In the genomic region with DNA sequence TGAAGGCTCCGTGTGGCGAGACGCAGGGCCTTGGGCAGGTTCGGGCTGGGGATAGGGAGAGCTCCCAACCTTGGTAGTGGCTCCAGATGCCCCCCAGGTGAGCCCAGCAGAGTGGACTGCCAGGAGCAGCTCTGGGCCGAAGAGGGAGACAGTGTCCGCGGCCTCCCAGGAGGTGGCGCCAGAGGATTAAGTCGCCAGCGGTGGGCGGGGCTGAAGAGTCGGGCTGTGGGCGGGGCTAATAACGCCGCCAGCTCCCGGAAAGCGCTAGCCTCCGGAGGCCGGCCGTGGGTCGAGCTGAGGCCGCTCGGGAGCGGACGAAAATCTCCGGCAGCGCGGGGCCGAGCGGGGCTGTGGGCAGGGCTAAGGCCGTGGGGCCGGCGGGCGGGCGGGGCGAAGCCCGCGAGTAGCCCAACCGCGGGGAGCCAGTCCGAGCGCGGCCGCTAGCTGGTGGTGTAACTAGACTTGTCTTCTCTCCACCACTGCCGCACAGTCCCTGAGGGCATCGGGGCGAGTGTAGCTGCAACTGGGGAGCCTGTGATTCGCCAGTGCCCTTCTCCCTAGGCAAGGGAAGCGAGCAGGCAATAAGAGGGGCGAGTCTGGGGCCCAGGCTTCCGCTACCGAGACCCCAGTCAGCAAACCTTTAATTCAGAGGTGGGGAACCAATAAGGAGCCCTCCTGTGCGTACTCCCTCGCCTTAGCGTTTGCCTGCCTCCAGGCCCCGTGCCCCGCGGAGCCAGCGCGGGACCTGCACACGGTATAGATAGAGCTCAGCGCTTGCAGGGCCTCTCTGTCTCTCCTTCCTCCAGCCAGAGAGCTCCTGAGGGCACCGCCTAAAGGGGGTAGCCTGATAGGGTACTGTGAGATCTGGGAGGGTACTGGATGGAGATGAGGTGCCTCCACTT, we compare ENCODE assay signal across 8 cellular contexts. TPM values are rescaled to one million over a fixed set of nuclear protein-coding genes. Genes with fewer than 3 reads are reported as not detected.
A peak's percentile ranks its signal among the peaks of the same experiment; 100 is the strongest.
DNase-seq lines count a peak whose midpoint lies in the region; FAIRE-seq and TF ChIP-seq lines count a peak whose summit lies in the region.

No MANE protein-coding gene starts in this region.

- no peaks in the 10 kb centered on the region for H3K9me3 Mint-ChIP-seq in activated naive CD4-positive, alpha-beta T cell treated with anti-CD3 and anti-CD28 coated beads for 36 hours

- DNase-seq in GM06990 (ENCODE audit: extremely low read depth, insufficient read length) (peak; percentile 91), HFF-Myc (ENCODE audit: extremely low read depth, low read depth) (peak; percentile 63), MV-4-11 (lab: John Stamatoyannopoulos, UW) (peak; percentile 89), SJSA1 (ENCODE audit: low read depth in 1 of 2, low spot score in 2 of 2) (peak; percentile 83 to 92), frontal cortex (ENCODE audit: low spot score in 2 of 2) (peak; percentile 87 to 94), non-pigmented ciliary epithelial cell (ENCODE audit: low read depth) (peak; percentile 71), superior temporal gyrus (ENCODE audit: extremely low spot score) (peak; percentile 94)
- peak; percentile 93 for DNase-seq in activated naive CD4-positive, alpha-beta T cell treated with anti-CD3 and anti-CD28 coated beads for 36 hours

- H3K9me3 ChIP-seq in SJSA1 (replicated peaks): no peaks in the 10 kb centered on the region

- no peaks in the 10 kb centered on the region for H3K36me3 Mint-ChIP-seq in activated naive CD4-positive, alpha-beta T cell treated with anti-CD3 and anti-CD28 coated beads for 36 hours (ENCODE audit: low read depth)

- CTCF ChIA-PET in activated naive CD4-positive, alpha-beta T cell treated with anti-CD3 and anti-CD28 coated beads for 36 hours (lab: Charles Lee): interaction anchor here (0.5 to 5.9 kb wide), 51 partner anchors 10 to 699 kb away, joined by 3 to 171 read pairs (median 4); partner anchors contain the start of genes AMIGO3, BSN and IP6K1

- peaks cover 2% of the 10 kb centered on the region for H3K4me1 Mint-ChIP-seq in activated naive CD4-positive, alpha-beta T cell treated with anti-CD3 and anti-CD28 coated beads for 36 hours (ENCODE audit: low read depth)

- no peaks in the 10 kb centered on the region for H3K27me3 Mint-ChIP-seq in activated naive CD4-positive, alpha-beta T cell treated with anti-CD3 and anti-CD28 coated beads for 36 hours (ENCODE audit: low read depth)

- H3K27ac ChIP-seq in SJSA1: no peak overlapping the region

- peak overlapping the region; percentile 58 for H3K4me3 ChIP-seq in GM06990 (replicated peaks; ENCODE audit: low read depth, low read length)
- peak overlapping the region; percentile 48 for H3K4me3 ChIP-seq in HFF-Myc (replicated peaks; ENCODE audit: low read depth, low read length)
- H3K4me3 ChIP-seq in SJSA1: peak overlapping the region; percentile 31

- H3K36me3 ChIP-seq in GM06990 (ENCODE audit: control insufficient read depth, insufficient read depth, low read length) (no peaks in the 10 kb centered on the region; the same call in 1 of the 2 replicates), SJSA1 (no peaks in the 10 kb centered on the region)

- TF ChIP-seq CTCF in GM06990 (IDR thresholded peaks at IDR 0.05; ENCODE audit: insufficient read depth, low read length, poor library complexity, severe bottlenecking): peak; percentile 85
- peak; percentile 83 for TF ChIP-seq CTCF in HFF-Myc (IDR thresholded peaks at IDR 0.05; ENCODE audit: low read depth, low read length, missing control alignments)

- H3K4me3 Mint-ChIP-seq in activated naive CD4-positive, alpha-beta T cell treated with anti-CD3 and anti-CD28 coated beads for 36 hours: peak overlapping the region; percentile 69

- intact Hi-C loops in activated naive CD4-positive, alpha-beta T cell treated with anti-CD3 and anti-CD28 coated beads for 36 hours (cut with micrococcal nuclease): loop anchor here (1.0 to 5.0 kb wide), 4 partner anchors 62 to 686 kb away; no protein-coding TSS in a partner anchor

- FAIRE-seq in frontal cortex (lab: Jason Lieb, UNC): no peak

- H3K27me3 ChIP-seq in GM06990 (replicated peaks; ENCODE audit: control insufficient read depth, insufficient read depth, low read length) (no peaks in the 10 kb centered on the region), SJSA1 (replicated peaks) (no peaks in the 10 kb centered on the region)

- H3K27ac Mint-ChIP-seq in activated naive CD4-positive, alpha-beta T cell treated with anti-CD3 and anti-CD28 coated beads for 36 hours: no peak overlapping the region

- H3K4me1 ChIP-seq in SJSA1 (replicated peaks): peaks cover 7% of the 10 kb centered on the region

RNA-seq across cellular contexts. Expression of gene BSN, which starts 14.4 kb away (rescaled TPM):
- 0.05 TPM in 1 of 2 replicates, not detected in the other for total RNA-seq in SJSA1 (2014; rRNA removed; shearing (Covaris generic))
- total RNA-seq in activated naive CD4-positive, alpha-beta T cell treated with anti-CD3 and anti-CD28 coated beads for 36 hours: under 1 TPM; 0.12 to 0.20 TPM
- total RNA-seq in frontal cortex: 5.3 TPM
